In the genomic region with DNA sequence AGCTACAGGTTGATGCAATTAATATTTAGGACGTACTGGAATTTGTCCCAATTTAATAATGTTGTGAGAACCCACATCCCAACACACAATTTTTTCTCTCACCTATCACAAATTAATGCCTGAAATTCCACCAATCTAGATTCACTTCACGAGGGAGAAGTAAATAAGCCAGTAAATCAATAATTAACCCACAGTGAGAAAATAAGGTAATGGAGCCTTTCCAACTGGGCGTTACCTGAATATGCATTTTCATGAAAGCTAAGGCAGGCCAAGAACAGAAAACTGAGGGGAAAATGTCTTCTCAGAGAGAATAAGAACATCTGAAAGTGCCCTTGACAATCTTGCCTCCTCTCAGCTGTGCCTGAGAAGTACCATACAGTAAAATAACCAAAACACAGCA, we compare ENCODE assay signal across 24 cellular contexts.
"Had no signal": no experiment of that assay in that cellular context is flagged by ENCODE, and none has a peak within 500 bp of the region (broad histone marks: within the 10 kb centered on the region; RNA-seq: fewer than 3 reads in every experiment).

No MANE protein-coding gene starts in this region.

- H3K36me3 Mint-ChIP-seq: activated naive CD4-positive, alpha-beta T cell treated with anti-CD3 and anti-CD28 coated beads, Interleukin-2, amount 50 U/mL, for 72 hours; stimulated activated memory B cell treated with anti-CD40 and anti-IgM and Interleukin-4, amounts not matched to agents 10 μg/mL and 1 μg/mL and 100 μg/mL, for 72 hours had no signal

- H3K4me3 ChIP-seq: esophagus muscularis mucosa, heart right ventricle, left ventricle myocardium inferior, mucosa of descending colon, skin epidermis, upper lobe of left lung, vagina had no signal

- H3K9me3 ChIP-seq: esophagus muscularis mucosa, heart right ventricle, left ventricle myocardium inferior, mucosa of descending colon, upper lobe of left lung, vagina had no signal

- H3K27me3 ChIP-seq: esophagus muscularis mucosa, foreskin keratinocyte, heart right ventricle, upper lobe of left lung, vagina had no signal

- ATAC-seq: activated CD8-positive, alpha-beta T cell treated with anti-CD3 and anti-CD28 coated beads for 36 hours; activated naive CD4-positive, alpha-beta T cell treated with anti-CD3 and anti-CD28 coated beads, Interleukin-2, amount 50 U/mL, for 72 hours; activated T-cell treated with anti-CD3 and anti-CD28 coated beads, Interleukin-2, amount 50 U/mL, for 4 hours; heart right ventricle; mucosa of descending colon; sciatic nerve; stimulated activated memory B cell treated with anti-CD40 and anti-IgM and Interleukin-4, amounts not matched to agents 10 μg/mL and 1 μg/mL and 100 μg/mL, for 72 hours; stimulated activated naive CD8-positive, alpha-beta T cell treated with anti-CD3 and anti-CD28 coated beads, Interleukin-15, amount 100 ng/mL, for 72 hours had no signal

- H3K27me3 Mint-ChIP-seq: stimulated activated naive CD8-positive, alpha-beta T cell treated with anti-CD3 and anti-CD28 coated beads, Interleukin-15, amount 100 ng/mL, for 72 hours had no signal

- DNase-seq: activated B cell treated with CpG ODN at 0.5 μM for 24 hours; activated CD4-positive, alpha-beta T cell treated with anti-CD3 and anti-CD28 coated beads, Interleukin-2, amount 50 U/mL, for 1 hour; activated CD8-positive, alpha-beta T cell treated with anti-CD3 and anti-CD28 coated beads for 36 hours; activated naive CD4-positive, alpha-beta T cell; activated T-cell treated with anti-CD3 and anti-CD28 coated beads, Interleukin-2, amount 50 U/mL, for 4 hours; dermis blood vessel endothelial cell; effector CD4-positive, alpha-beta T cell; heart right ventricle; left ventricle myocardium inferior; mucosa of descending colon; stimulated activated CD4-positive, alpha-beta T cell treated with anti-CD3 and anti-CD28 coated beads, Interleukin-4, amount 100 ng/mL, for 24 hours; stimulated activated naive CD8-positive, alpha-beta T cell treated with anti-CD3 and anti-CD28 coated beads, Interleukin-15, amount 100 ng/mL, for 72 hours; substantia nigra; upper lobe of left lung had no signal

- H3K4me3 Mint-ChIP-seq: activated B cell treated with CpG ODN at 0.5 μM for 24 hours; activated CD8-positive, alpha-beta T cell treated with anti-CD3 and anti-CD28 coated beads for 36 hours; activated T-cell treated with anti-CD3 and anti-CD28 coated beads, Interleukin-2, amount 50 U/mL, for 4 hours; nephron; stimulated activated memory B cell treated with anti-CD40 and anti-IgM and Interleukin-4, amounts not matched to agents 10 μg/mL and 1 μg/mL and 100 μg/mL, for 72 hours; stimulated activated naive CD8-positive, alpha-beta T cell treated with anti-CD3 and anti-CD28 coated beads, Interleukin-15, amount 100 ng/mL, for 72 hours; T-helper 2 cell treated with Interferon-gamma antibody and Interleukin-4, amounts not matched to agents 5 μg/mL and 100 μg/mL, for 36 hours had no signal

- H3K36me3 ChIP-seq: esophagus muscularis mucosa, heart right ventricle, left ventricle myocardium inferior, upper lobe of left lung, vagina had no signal

- H3K4me1 ChIP-seq: esophagus muscularis mucosa, left ventricle myocardium inferior, upper lobe of left lung, vagina had no signal

- H3K27ac Mint-ChIP-seq: activated B cell treated with CpG ODN at 0.5 μM for 24 hours; activated CD8-positive, alpha-beta T cell treated with anti-CD3 and anti-CD28 coated beads for 36 hours; activated naive CD4-positive, alpha-beta T cell treated with anti-CD3 and anti-CD28 coated beads, Interleukin-2, amount 50 U/mL, for 72 hours; nephron; stimulated activated memory B cell treated with anti-CD40 and anti-IgM and Interleukin-4, amounts not matched to agents 10 μg/mL and 1 μg/mL and 100 μg/mL, for 72 hours; stimulated activated naive CD8-positive, alpha-beta T cell treated with anti-CD3 and anti-CD28 coated beads, Interleukin-15, amount 100 ng/mL, for 72 hours; T-helper 2 cell treated with Interferon-gamma antibody and Interleukin-4, amounts not matched to agents 5 μg/mL and 100 μg/mL, for 36 hours had no signal

- H3K4me1 Mint-ChIP-seq: stimulated activated memory B cell treated with anti-CD40 and anti-IgM and Interleukin-4, amounts not matched to agents 10 μg/mL and 1 μg/mL and 100 μg/mL, for 72 hours; stimulated activated naive CD8-positive, alpha-beta T cell treated with anti-CD3 and anti-CD28 coated beads, Interleukin-15, amount 100 ng/mL, for 72 hours had no signal

- FAIRE-seq: colon had no signal

- H3K27ac ChIP-seq: esophagus muscularis mucosa, foreskin keratinocyte, heart right ventricle, left ventricle myocardium inferior, skin epidermis, upper lobe of left lung, vagina had no signal

- H3K9me3 Mint-ChIP-seq: activated B cell treated with CpG ODN at 0.5 μM for 24 hours; activated CD8-positive, alpha-beta T cell treated with anti-CD3 and anti-CD28 coated beads for 36 hours; activated naive CD4-positive, alpha-beta T cell treated with anti-CD3 and anti-CD28 coated beads, Interleukin-2, amount 50 U/mL, for 72 hours; activated T-cell treated with anti-CD3 and anti-CD28 coated beads, Interleukin-2, amount 50 U/mL, for 4 hours; nephron; stimulated activated memory B cell treated with anti-CD40 and anti-IgM and Interleukin-4, amounts not matched to agents 10 μg/mL and 1 μg/mL and 100 μg/mL, for 72 hours; stimulated activated naive CD8-positive, alpha-beta T cell treated with anti-CD3 and anti-CD28 coated beads, Interleukin-15, amount 100 ng/mL, for 72 hours; T-helper 2 cell treated with Interferon-gamma antibody and Interleukin-4, amounts not matched to agents 5 μg/mL and 100 μg/mL, for 36 hours had no signal
